Comparison of ENCODE assay signal across 8 cellular contexts in the genomic region with DNA sequence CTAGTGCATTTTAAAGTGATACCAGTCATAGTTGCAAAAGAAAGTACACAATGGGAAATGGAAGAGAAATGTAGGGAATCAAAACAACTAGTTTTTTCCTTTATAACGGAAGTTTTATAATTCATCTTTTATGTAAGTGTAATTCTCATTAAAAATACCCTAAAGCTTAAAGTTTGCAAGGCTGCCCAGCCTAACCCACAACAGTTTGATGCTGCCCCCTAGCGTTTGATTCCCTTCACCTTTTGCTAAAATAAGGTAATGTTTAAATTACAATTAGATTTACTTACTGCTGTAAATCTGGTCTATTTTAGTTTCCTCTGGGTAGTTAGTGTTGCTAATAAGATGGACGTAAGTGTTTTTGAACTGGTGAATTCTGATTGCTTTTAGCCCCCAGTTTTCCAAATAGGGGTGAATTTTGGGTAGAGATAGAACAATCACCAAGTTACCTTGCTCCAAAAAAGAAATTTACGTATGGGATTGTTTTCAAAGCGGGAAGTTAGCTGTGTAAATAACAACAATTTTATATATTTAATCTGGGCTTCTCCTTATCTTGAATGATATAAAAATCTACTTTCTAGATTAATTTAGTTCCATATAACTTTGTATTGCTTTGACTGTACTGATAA. TPM values are rescaled to one million over a fixed set of nuclear protein-coding genes. Genes with fewer than 3 reads are reported as not detected.
A peak's percentile ranks its signal among the peaks of the same experiment; 100 is the strongest.
DNase-seq lines count a peak whose midpoint lies in the region; ATAC-seq, FAIRE-seq and TF ChIP-seq lines count a peak whose summit lies in the region.

No MANE protein-coding gene starts in this region.

- intact Hi-C loops in Caco-2 (cut with micrococcal nuclease; ENCODE audit: unreplicated experiment) (loop anchor here (1.0 to 5.0 kb wide), 6 partner anchors 84 to 343 kb away; no protein-coding TSS in a partner anchor), PC-9 (cut with micrococcal nuclease; ENCODE audit: unreplicated experiment) (loop anchor here (2.0 to 10.0 kb wide), 2 partner anchors 342 to 404 kb away; a partner anchor contains a TSS)
- intact Hi-C loops in activated T-helper 1 cell treated with anti-CD3 and anti-CD28 coated beads, Interleukin-12 subunit alpha, Interleukin-12 subunit beta, Interleukin-2, Interleukin-4 antibody, amounts not matched to agents 30 ng/mL and 10 ng/mL and 1 ng/mL, durations not matched to agents 14 hours and 24 hours and 36 hours (cut with micrococcal nuclease) = loop anchor here (1.0 to 10.0 kb wide), 10 partner anchors 84 to 1493 kb away; no protein-coding TSS in a partner anchor

- H3K79me2 ChIP-seq in PC-9 (ENCODE audit: low read depth) = peaks cover 32% of the 10 kb centered on the region
- H3K79me2 ChIP-seq in trophoblast cell (ENCODE audit: control insufficient read depth, insufficient read depth, low read length, poor library complexity) = peaks cover 11% of the 10 kb centered on the region

- H3K27me3 Mint-ChIP-seq in Caco-2 (ENCODE audit: insufficient read depth, unreplicated experiment) = no peaks in the 10 kb centered on the region
- H3K27me3 Mint-ChIP-seq in activated T-helper 1 cell treated with anti-CD3 and anti-CD28 coated beads, Interleukin-12 subunit alpha, Interleukin-12 subunit beta, Interleukin-2, Interleukin-4 antibody, amounts not matched to agents 30 ng/mL and 10 ng/mL and 1 ng/mL, durations not matched to agents 14 hours and 24 hours and 36 hours (ENCODE audit: insufficient read depth) = no peaks in the 10 kb centered on the region

- H3K27me3 ChIP-seq in Caco-2 (replicated peaks; ENCODE audit: control insufficient read depth, insufficient read depth, low read length) = no peaks in the 10 kb centered on the region
- H3K27me3 ChIP-seq in PC-9 (ENCODE audit: insufficient read depth, low read depth) = no peaks in the 10 kb centered on the region
- H3K27me3 ChIP-seq in trophoblast cell (ENCODE audit: insufficient read depth, low read length) = no peaks in the 10 kb centered on the region
- no peaks in the 10 kb centered on the region for H3K27me3 ChIP-seq in upper lobe of left lung

- H2AK5ac ChIP-seq in trophoblast cell (ENCODE audit: low read length) = no peak overlapping the region

- peaks cover 12% of the 10 kb centered on the region for H3K4me1 Mint-ChIP-seq in Caco-2 (ENCODE audit: low read depth, unreplicated experiment)
- H3K4me1 Mint-ChIP-seq in activated T-helper 1 cell treated with anti-CD3 and anti-CD28 coated beads, Interleukin-12 subunit alpha, Interleukin-12 subunit beta, Interleukin-2, Interleukin-4 antibody, amounts not matched to agents 30 ng/mL and 10 ng/mL and 1 ng/mL, durations not matched to agents 14 hours and 24 hours and 36 hours (ENCODE audit: low read depth) = peaks cover 42% of the 10 kb centered on the region

- no TSS peak for BruUV-seq in Caco-2 (replicated peaks; lab: Mats Ljungman, UMichigan)
- BruUV-seq in PC-9 (replicated peaks; lab: Mats Ljungman, UMichigan) = no TSS peak

- H3F3A ChIP-seq in PC-9 (ENCODE audit: insufficient read depth, low read depth) = peaks cover 9% of the 10 kb centered on the region; the same call in 1 of the 2 replicates

- no peaks in the 10 kb centered on the region for H3K9me3 Mint-ChIP-seq in Caco-2 (ENCODE audit: unreplicated experiment)
- no peaks in the 10 kb centered on the region for H3K9me3 Mint-ChIP-seq in activated T-helper 1 cell treated with anti-CD3 and anti-CD28 coated beads, Interleukin-12 subunit alpha, Interleukin-12 subunit beta, Interleukin-2, Interleukin-4 antibody, amounts not matched to agents 30 ng/mL and 10 ng/mL and 1 ng/mL, durations not matched to agents 14 hours and 24 hours and 36 hours

- no peak overlapping the region for H2AFZ ChIP-seq in PC-9
- no peak overlapping the region for H2AFZ ChIP-seq in trophoblast cell (ENCODE audit: insufficient read depth, low read length, poor library complexity)

- POLR2A ChIA-PET in Caco-2 (lab: Charles Lee) = no interaction called here
- POLR2A ChIA-PET in PC-9 (lab: Charles Lee; ENCODE audit: unreplicated experiment) = interaction anchor here (0.6 to 0.7 kb wide), 2 partner anchors 99 to 126 kb away, joined by 4 to 5 read pairs; no protein-coding TSS in a partner anchor

- no peaks in the 10 kb centered on the region for H3K9me2 ChIP-seq in PC-9 (ENCODE audit: insufficient read depth)

- H3K79me1 ChIP-seq in trophoblast cell (ENCODE audit: low read length) = peaks cover 11% of the 10 kb centered on the region

- H3K36me3 ChIP-seq in Caco-2 (ENCODE audit: control insufficient read depth, insufficient read depth, low read length) (no peaks in the 10 kb centered on the region), PC-9 (ENCODE audit: low read depth) (no peaks in the 10 kb centered on the region), trophoblast cell (ENCODE audit: control insufficient read depth in 1 of 2, insufficient read depth in 2 of 2, low read length in 2 of 2) (no peaks in the 10 kb centered on the region), upper lobe of left lung (no peaks in the 10 kb centered on the region)

- H3K9ac ChIP-seq in trophoblast cell (ENCODE audit: low read length) = no peak overlapping the region

- H3K18ac ChIP-seq in trophoblast cell (ENCODE audit: low read length) = no peak overlapping the region

- H3K36me3 Mint-ChIP-seq in Caco-2 (ENCODE audit: insufficient read depth, unreplicated experiment) = peaks cover 18% of the 10 kb centered on the region
- H3K36me3 Mint-ChIP-seq in activated T-helper 1 cell treated with anti-CD3 and anti-CD28 coated beads, Interleukin-12 subunit alpha, Interleukin-12 subunit beta, Interleukin-2, Interleukin-4 antibody, amounts not matched to agents 30 ng/mL and 10 ng/mL and 1 ng/mL, durations not matched to agents 14 hours and 24 hours and 36 hours (ENCODE audit: low read depth) = peaks cover 29% of the 10 kb centered on the region

- H3K4me1 ChIP-seq in Caco-2 = peaks cover 29% of the 10 kb centered on the region
- H3K4me1 ChIP-seq in PC-9 (replicated peaks; ENCODE audit: insufficient read depth) = peaks cover 13% of the 10 kb centered on the region
- H3K4me1 ChIP-seq in trophoblast cell (ENCODE audit: control insufficient read depth in 1 of 2, insufficient read depth in 2 of 2, low read length in 2 of 2) = peaks cover 3% of the 10 kb centered on the region in 2 experiments
- H3K4me1 ChIP-seq in upper lobe of left lung = peaks cover 17 to 37% (median 22%) of the 10 kb centered on the region in 4 donors

- no peak overlapping the region for H3K4me3 ChIP-seq in Caco-2 (ENCODE audit: low read depth, low read length)
- no peak overlapping the region for H3K4me3 ChIP-seq in PC-9
- H3K4me3 ChIP-seq in fibroblast of the aortic adventitia (ENCODE audit: low read depth, low read length) = peak overlapping the region; percentile 79
- H3K4me3 ChIP-seq in trophoblast cell (ENCODE audit: low read depth, low read length) = no peak overlapping the region
- H3K4me3 ChIP-seq in upper lobe of left lung = peak overlapping the region in 1 of 4 donors; percentile 90

- H3K4me2 ChIP-seq in PC-9 (peak overlapping the region; percentile 19; the same call in 1 of the 2 replicates), trophoblast cell (ENCODE audit: low read length) (no peak overlapping the region)

- H3K4ac ChIP-seq in trophoblast cell (ENCODE audit: low read depth, low read length) = no peak overlapping the region

- FAIRE-seq in HTR-8/SVneo (lab: Jason Lieb, UNC) = peak; percentile 36

- H4K91ac ChIP-seq in trophoblast cell (ENCODE audit: low read depth, low read length) = no peak overlapping the region

- DNase-seq in Caco-2 = peak; percentile 56 to 81
- DNase-seq in HTR-8/SVneo (ENCODE audit: insufficient read length, low spot score) = peak; percentile 35
- DNase-seq in PC-9 = peak; percentile 42 to 46
- DNase-seq in activated T-helper 1 cell treated with anti-CD3 and anti-CD28 coated beads, Interleukin-12 subunit alpha, Interleukin-12 subunit beta, Interleukin-2, Interleukin-4 antibody, amounts not matched to agents 30 ng/mL and 10 ng/mL and 1 ng/mL, durations not matched to agents 14 hours and 24 hours and 36 hours (ENCODE audit: low spot score) = peak; percentile 63
- peak; percentile 88 for DNase-seq in fibroblast of the aortic adventitia (ENCODE audit: low read depth)
- peak; percentile 66 to 89 for DNase-seq in trophoblast cell
- DNase-seq in upper lobe of left lung = peak in 1 of 2 donors; percentile 63

- CTCF ChIA-PET in Caco-2 (lab: Charles Lee) = interaction anchor here (0.6 to 1.5 kb wide), 7 partner anchors 13 to 162 kb away, joined by 3 to 16 read pairs (median 4); no protein-coding TSS in a partner anchor
- CTCF ChIA-PET in PC-9 (lab: Charles Lee) = interaction anchor here (0.6 to 1.0 kb wide), 6 partner anchors 48 to 341 kb away, joined by 3 to 5 read pairs (median 4); no protein-coding TSS in a partner anchor

- TF ChIP-seq CTCF in Caco-2 (IDR thresholded peaks at IDR 0.05; ENCODE audit: insufficient read depth in 1 of 2, low read depth in 1 of 2, low read length in 1 of 2, severe bottlenecking in 1 of 2, unreplicated experiment in 1 of 2) = peak; percentile 81 to 83
- TF ChIP-seq CTCF in PC-9 (conservative IDR thresholded peaks at IDR 0.05) = peak; percentile 80
- TF ChIP-seq CTCF in fibroblast of the aortic adventitia (IDR thresholded peaks at IDR 0.05; ENCODE audit: insufficient read depth, low read length) = peak; percentile 79
- TF ChIP-seq CTCF in upper lobe of left lung (IDR thresholded peaks at IDR 0.05) = peak; percentile 47 to 77 (median 65)

- no peak for TF ChIP-seq POLR2A in upper lobe of left lung (IDR thresholded peaks at IDR 0.05)

- H3K4me3 Mint-ChIP-seq in Caco-2 (ENCODE audit: unreplicated experiment) = no peak overlapping the region
- peak overlapping the region; percentile 99 for H3K4me3 Mint-ChIP-seq in activated T-helper 1 cell treated with anti-CD3 and anti-CD28 coated beads, Interleukin-12 subunit alpha, Interleukin-12 subunit beta, Interleukin-2, Interleukin-4 antibody, amounts not matched to agents 30 ng/mL and 10 ng/mL and 1 ng/mL, durations not matched to agents 14 hours and 24 hours and 36 hours

- H3K27ac ChIP-seq in PC-9 = no peak overlapping the region
- no peak overlapping the region for H3K27ac ChIP-seq in trophoblast cell (ENCODE audit: low read depth, low read length)
- H3K27ac ChIP-seq in upper lobe of left lung = no peak overlapping the region

- TF ChIP-seq EP300 in upper lobe of left lung (IDR thresholded peaks at IDR 0.05) = no peak

- H3K14ac ChIP-seq in trophoblast cell (ENCODE audit: low read length) = no peak overlapping the region

- H3K27ac Mint-ChIP-seq in Caco-2 (ENCODE audit: unreplicated experiment) = no peak overlapping the region
- H3K27ac Mint-ChIP-seq in activated T-helper 1 cell treated with anti-CD3 and anti-CD28 coated beads, Interleukin-12 subunit alpha, Interleukin-12 subunit beta, Interleukin-2, Interleukin-4 antibody, amounts not matched to agents 30 ng/mL and 10 ng/mL and 1 ng/mL, durations not matched to agents 14 hours and 24 hours and 36 hours = peak overlapping the region; percentile 99

- H2BK120ac ChIP-seq in trophoblast cell (ENCODE audit: insufficient read depth, low read length, poor library complexity) = no peak overlapping the region

- no peak overlapping the region for H4K12ac ChIP-seq in trophoblast cell (ENCODE audit: low read depth, low read length)

- no peak for ATAC-seq in upper lobe of left lung (ENCODE audit: low FRiP score in 2 of 2)
- no peak for ATAC-seq in HG03354 (IDR thresholded peaks at IDR 0.05; ENCODE audit: poor library complexity, severe bottlenecking, unreplicated experiment)

- peaks cover 4% of the 10 kb centered on the region for H4K20me1 ChIP-seq in PC-9 (ENCODE audit: insufficient read depth)

- WGBS in trophoblast cell (ENCODE audit: extremely low coverage, insufficient coverage, insufficient read length) = no CpG with 5 or more reads among the region's 5 CpGs
- WGBS in upper lobe of left lung, 2 donors = 34 to 38% methylated on average over 5 of the region's 5 CpGs

- no peaks in the 10 kb centered on the region for H3K9me3 ChIP-seq in Caco-2
- no peaks in the 10 kb centered on the region for H3K9me3 ChIP-seq in PC-9 (ENCODE audit: insufficient read depth, low read depth)
- no peaks in the 10 kb centered on the region for H3K9me3 ChIP-seq in trophoblast cell (ENCODE audit: insufficient read depth, low read depth, low read length)
- H3K9me3 ChIP-seq in upper lobe of left lung = no peaks in the 10 kb centered on the region

- H4K8ac ChIP-seq in trophoblast cell (ENCODE audit: low read depth, low read length) = no peak overlapping the region

- H2BK12ac ChIP-seq in trophoblast cell (ENCODE audit: low read length) = no peak overlapping the region

- no peak overlapping the region for H2BK5ac ChIP-seq in trophoblast cell (ENCODE audit: low read depth, low read length, poor library complexity)

- no peak overlapping the region for H3K23ac ChIP-seq in trophoblast cell (ENCODE audit: low read length)

RNA-seq across cellular contexts. Expression of a gene that starts 3.4 kb away (rescaled TPM):
- total RNA-seq in Caco-2 (2022) (45.5 and 61.0 TPM in 2 replicates), PC-9 (2021) (27.7 and 43.7 TPM in 2 replicates), fibroblast of the aortic adventitia (ENCODE audit: low replicate concordance) (22.2 and 57.8 TPM in 2 replicates), upper lobe of left lung (10 to 100 TPM in 5 of 6 donors, 1 to 10 TPM in 1; 4.3 to 29.0 (median 13.9) TPM)
- total RNA-seq in activated T-helper 1 cell treated with anti-CD3 and anti-CD28 coated beads, Interleukin-12 subunit alpha, Interleukin-12 subunit beta, Interleukin-2, Interleukin-4 antibody, amounts not matched to agents 30 ng/mL and 10 ng/mL and 1 ng/mL, durations not matched to agents 14 hours and 24 hours and 36 hours = 32.4 and 32.5 TPM in 2 replicates
- 87.0 and 87.1 TPM in 2 replicates for polyA plus RNA-seq in trophoblast cell (2013)
